In the genomic region with DNA sequence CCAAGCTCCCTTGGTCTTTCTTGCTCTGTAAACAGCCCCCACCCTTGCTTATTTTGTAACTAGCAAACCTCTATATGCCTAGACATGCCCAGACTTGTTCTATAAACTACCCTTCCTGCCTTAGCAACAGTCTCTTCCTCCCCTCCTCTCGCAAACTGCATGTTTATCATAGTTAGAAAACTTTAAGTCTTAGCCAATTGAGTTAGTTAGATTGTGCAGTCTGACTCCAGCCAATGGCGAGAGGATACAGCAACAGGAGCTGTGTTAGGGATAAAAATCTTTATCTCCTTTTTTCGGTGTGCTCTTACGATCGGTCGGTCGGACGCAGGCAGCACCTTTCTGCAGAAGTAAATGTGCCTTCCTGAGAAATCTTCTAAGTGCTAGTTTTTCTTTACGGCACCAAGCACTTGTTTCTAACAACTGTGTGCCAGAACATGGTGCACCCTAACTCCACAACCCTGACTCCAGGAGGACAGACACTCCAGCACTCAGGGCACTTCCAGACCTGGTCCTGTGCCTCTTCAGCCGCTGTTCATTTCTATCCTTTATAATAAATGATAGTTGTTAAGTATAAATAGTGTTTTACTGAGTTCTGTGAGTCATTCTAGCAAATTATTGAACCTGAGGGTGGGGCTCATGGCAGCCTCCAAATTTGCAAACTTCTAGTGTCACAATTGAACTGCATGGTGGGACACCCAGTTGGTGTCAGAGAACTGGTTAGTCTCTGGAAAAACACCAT, we compare ENCODE assay signal across 1 cellular context.
TF ChIP-seq lines count a peak whose summit lies in the region.

No MANE protein-coding gene starts in this region.

TF ChIP-seq in GM12878, 131 proteins besides CTCF, POLR2A, EP300 and RAD21:
- TF ChIP-seq CBX5 (IDR thresholded peaks at IDR 0.05; ENCODE audit: low read depth) (peak; percentile 74; the same call in 1 of the 2 replicates), ZNF207 (IDR thresholded peaks at IDR 0.05; ENCODE audit: borderline replicate concordance) (no peak), ZSCAN29 (IDR thresholded peaks at IDR 0.05) (no peak), SREBF1 (IDR thresholded peaks at IDR 0.05; ENCODE audit: low read length) (no peak), NFXL1 (IDR thresholded peaks at IDR 0.05; ENCODE audit: borderline replicate concordance) (no peak)
- TF ChIP-seq, protein P1, sequence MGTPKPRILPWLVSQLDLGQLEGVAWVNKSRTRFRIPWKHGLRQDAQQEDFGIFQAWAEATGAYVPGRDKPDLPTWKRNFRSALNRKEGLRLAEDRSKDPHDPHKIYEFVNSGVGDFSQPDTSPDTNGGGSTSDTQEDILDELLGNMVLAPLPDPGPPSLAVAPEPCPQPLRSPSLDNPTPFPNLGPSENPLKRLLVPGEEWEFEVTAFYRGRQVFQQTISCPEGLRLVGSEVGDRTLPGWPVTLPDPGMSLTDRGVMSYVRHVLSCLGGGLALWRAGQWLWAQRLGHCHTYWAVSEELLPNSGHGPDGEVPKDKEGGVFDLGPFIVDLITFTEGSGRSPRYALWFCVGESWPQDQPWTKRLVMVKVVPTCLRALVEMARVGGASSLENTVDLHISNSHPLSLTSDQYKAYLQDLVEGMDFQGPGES (IDR thresholded peaks at IDR 0.05) = no peak
